8 cellular contexts compared by ENCODE assay signal in genomic region chr6:30033440-30033839, GRCh38. TPM values are rescaled to one million over a fixed set of nuclear protein-coding genes. Genes with fewer than 3 reads are reported as not detected.
"Had no signal": no experiment of that assay in that cellular context is flagged by ENCODE, and none has a peak within 500 bp of the region (broad histone marks: within the 10 kb centered on the region; RNA-seq: fewer than 3 reads in every experiment).

No MANE protein-coding gene starts in this region.

RNA-seq across cellular contexts. Expression of gene RNF39, which starts 42.1 kb away (rescaled TPM):
- total RNA-seq: activated B cell treated with CpG ODN at 0.5 μM for 24 hours; activated CD4-positive, alpha-beta T cell treated with anti-CD3 and anti-CD28 coated beads, Interleukin-2, amount 10 ng/mL, durations not matched to agents 24 days and 14 days; activated T-helper 1 cell treated with anti-CD3 and anti-CD28 coated beads, Interleukin-12 subunit alpha, Interleukin-12 subunit beta, Interleukin-2, Interleukin-4 antibody, amounts not matched to agents 30 ng/mL and 10 ng/mL and 1 ng/mL, durations not matched to agents 14 hours and 24 hours and 36 hours; natural killer cell treated with Interleukin-12 subunit alpha and Interleukin-12 subunit beta and Interleukin-15 and Interleukin-18, amount 100 ng/mL, for 72 hours; occipital lobe; psoas muscle; sciatic nerve; T-helper 1 cell treated with Interleukin-12 subunit alpha and Interleukin-12 subunit beta and Interleukin-4 antibody, amounts not matched to agents 30 ng/mL and 1 ng/mL, for 36 hours had no signal
